ENCODE assay signal across 31 cellular contexts in genomic region chr1:87428883-87429282, GRCh38.
"Had no signal": no experiment of that assay in that cellular context is flagged by ENCODE, and none has a peak within 500 bp of the region (broad histone marks: within the 10 kb centered on the region; RNA-seq: fewer than 3 reads in every experiment).

No MANE protein-coding gene starts in this region.

- H3K4me1 Mint-ChIP-seq: activated CD8-positive, alpha-beta memory T cell treated with anti-CD3 and anti-CD28 coated beads, Interleukin-2, amount 10 ng/mL, durations not matched to agents 7 days and 5 days; activated naive CD8-positive, alpha-beta T cell treated with anti-CD3 and anti-CD28 coated beads, Interleukin-2, amount 50 U/mL, for 24 hours had no signal

- DNase-seq: activated CD4-positive, alpha-beta T cell treated with anti-CD3 and anti-CD28 coated beads for 48 hours; activated CD4-positive, alpha-beta T cell treated with anti-CD3 and anti-CD28 coated beads, Interleukin-2, amount 50 U/mL, for 48 hours; activated CD4-positive, CD25-positive, alpha-beta regulatory T cell treated with anti-CD3 and anti-CD28 coated beads, Interleukin-2, amount 50 U/mL, for 72 hours; activated CD8-positive, alpha-beta memory T cell treated with anti-CD3 and anti-CD28 coated beads, Interleukin-2, amount 10 ng/mL, durations not matched to agents 7 days and 5 days; activated effector memory CD4-positive, alpha-beta T cell treated with anti-CD3 and anti-CD28 coated beads, Interleukin-2, amount 50 U/mL, for 16 hours; activated naive CD4-positive, alpha-beta T cell treated with Interleukin-2 at 50 U/mL for 16 hours; activated naive CD8-positive, alpha-beta T cell treated with anti-CD3 and anti-CD28 coated beads, Interleukin-2, amount 50 U/mL, for 24 hours; activated T-cell treated with anti-CD3 and anti-CD28 coated beads, Interleukin-2, amount 50 U/mL, for 4 hours; amniotic stem cell; brain microvascular endothelial cell; Kasumi-1; NCI-H1048; NCI-H1417; NCI-H1694; NCI-H2029; NCI-H2107; NCI-H510A treated with DMSO at 0.1 percent for 48 hours; NCI-H69; NK-92 treated with Interleukin-12 subunit alpha and Interleukin-12 subunit beta, amount 100 ng/mL, for 24 hours; OCI-M1; RPMI8226; SW 1271 had no signal

- H3K27me3 ChIP-seq: ascending aorta, brain microvascular endothelial cell, cardiac muscle cell, SJSA1 had no signal

- H3K27ac ChIP-seq: ascending aorta, brain microvascular endothelial cell, cardiac muscle cell, SJSA1 had no signal

- ATAC-seq: activated CD8-positive, alpha-beta memory T cell treated with anti-CD3 and anti-CD28 coated beads, Interleukin-2, amount 10 ng/mL, durations not matched to agents 7 days and 5 days; activated naive CD4-positive, alpha-beta T cell treated with anti-CD3 and anti-CD28 coated beads, Interleukin-2, amount 50 U/mL, for 72 hours; activated naive CD8-positive, alpha-beta T cell treated with anti-CD3 and anti-CD28 coated beads, Interleukin-2, amount 50 U/mL, for 24 hours; activated T-cell treated with anti-CD3 and anti-CD28 coated beads, Interleukin-2, amount 50 U/mL, for 4 hours; Panc1; Right ventricle myocardium inferior; SK-N-SH treated with all-trans-retinoic acid at 6 μM for 48 hours had no signal

- H3K4me3 Mint-ChIP-seq: activated CD8-positive, alpha-beta memory T cell treated with anti-CD3 and anti-CD28 coated beads, Interleukin-2, amount 10 ng/mL, durations not matched to agents 7 days and 5 days; activated naive CD8-positive, alpha-beta T cell treated with anti-CD3 and anti-CD28 coated beads, Interleukin-2, amount 50 U/mL, for 24 hours; activated T-cell treated with anti-CD3 and anti-CD28 coated beads, Interleukin-2, amount 50 U/mL, for 4 hours; T-helper 2 cell treated with Interferon-gamma antibody and Interleukin-4, amounts not matched to agents 5 μg/mL and 100 μg/mL, for 36 hours had no signal

- FAIRE-seq: colon had no signal

- H3K9me3 ChIP-seq: ascending aorta, SJSA1 had no signal

- H3K36me3 ChIP-seq: ascending aorta, brain microvascular endothelial cell, cardiac muscle cell, SJSA1 had no signal

- H3K36me3 Mint-ChIP-seq: activated CD8-positive, alpha-beta memory T cell treated with anti-CD3 and anti-CD28 coated beads, Interleukin-2, amount 10 ng/mL, durations not matched to agents 7 days and 5 days; activated naive CD4-positive, alpha-beta T cell treated with anti-CD3 and anti-CD28 coated beads, Interleukin-2, amount 50 U/mL, for 72 hours had no signal

- H3K9me3 Mint-ChIP-seq: activated naive CD4-positive, alpha-beta T cell treated with anti-CD3 and anti-CD28 coated beads, Interleukin-2, amount 50 U/mL, for 72 hours; activated naive CD8-positive, alpha-beta T cell treated with anti-CD3 and anti-CD28 coated beads, Interleukin-2, amount 50 U/mL, for 24 hours; activated T-cell treated with anti-CD3 and anti-CD28 coated beads, Interleukin-2, amount 50 U/mL, for 4 hours; T-helper 2 cell treated with Interferon-gamma antibody and Interleukin-4, amounts not matched to agents 5 μg/mL and 100 μg/mL, for 36 hours had no signal

- H3K4me3 ChIP-seq: ascending aorta, cardiac muscle cell, SJSA1 had no signal

- H3K27ac Mint-ChIP-seq: activated CD8-positive, alpha-beta memory T cell treated with anti-CD3 and anti-CD28 coated beads, Interleukin-2, amount 10 ng/mL, durations not matched to agents 7 days and 5 days; activated naive CD4-positive, alpha-beta T cell treated with anti-CD3 and anti-CD28 coated beads, Interleukin-2, amount 50 U/mL, for 72 hours; activated naive CD8-positive, alpha-beta T cell treated with anti-CD3 and anti-CD28 coated beads, Interleukin-2, amount 50 U/mL, for 24 hours; T-helper 2 cell treated with Interferon-gamma antibody and Interleukin-4, amounts not matched to agents 5 μg/mL and 100 μg/mL, for 36 hours had no signal

- H3K4me1 ChIP-seq: ascending aorta, SJSA1 had no signal
